In genomic region chr5:133508314-133508713, GRCh38 we compare ENCODE assay signal across 23 cellular contexts.
"Had no signal": no experiment of that assay in that cellular context is flagged by ENCODE, and none has a peak within 500 bp of the region (broad histone marks: within the 10 kb centered on the region; RNA-seq: fewer than 3 reads in every experiment).

No MANE protein-coding gene starts in this region.

- H3K9me3 Mint-ChIP-seq: memory B cell; naive B cell; natural killer cell treated with Interleukin-12 subunit alpha and Interleukin-12 subunit beta and Interleukin-15 and Interleukin-18, amount 100 ng/mL, for 72 hours; neural progenitor cell; stimulated activated naive B cell treated with anti-CD40 and anti-IgM and Interleukin-4, amounts not matched to agents 10 μg/mL and 1 μg/mL and 100 μg/mL, for 72 hours; stimulated activated naive CD8-positive, alpha-beta T cell treated with anti-CD3 and anti-CD28 coated beads, Interleukin-15, Interleukin-2, amounts not matched to agents 100 ng/mL and 50 ng/mL, for 24 hours had no signal

- FAIRE-seq: colon, kidney had no signal

- H3K4me3 Mint-ChIP-seq: memory B cell; naive B cell; natural killer cell treated with Interleukin-12 subunit alpha and Interleukin-12 subunit beta and Interleukin-15 and Interleukin-18, amount 100 ng/mL, for 72 hours; neural progenitor cell; stimulated activated naive B cell treated with anti-CD40 and anti-IgM and Interleukin-4, amounts not matched to agents 10 μg/mL and 1 μg/mL and 100 μg/mL, for 72 hours; stimulated activated naive CD8-positive, alpha-beta T cell treated with anti-CD3 and anti-CD28 coated beads, Interleukin-15, Interleukin-2, amounts not matched to agents 100 ng/mL and 50 ng/mL, for 24 hours had no signal

- H3K4me2 ChIP-seq: neural progenitor cell had no signal

- DNase-seq: dorsolateral prefrontal cortex; effector CD4-positive, alpha-beta T cell; foreskin fibroblast; gastrocnemius medialis; kidney; naive B cell; right cardiac atrium; spleen; stimulated activated naive B cell treated with anti-CD40 and anti-IgM and Interleukin-4, amounts not matched to agents 10 μg/mL and 1 μg/mL and 100 μg/mL, for 72 hours; upper lobe of left lung had no signal

- H2AFZ ChIP-seq: neural progenitor cell had no signal

- H3K9ac ChIP-seq: neural progenitor cell had no signal

- H3K4me1 ChIP-seq: gastrocnemius medialis, prostate gland, spleen, vagina had no signal

- H3K4me3 ChIP-seq: dorsolateral prefrontal cortex, gastrocnemius medialis, lung, neural progenitor cell, prostate gland, skin epidermis, spleen, thoracic aorta, tibial nerve, upper lobe of left lung, vagina had no signal

- H3K27ac ChIP-seq: epithelial cell of prostate, gastrocnemius medialis, neural progenitor cell, prostate gland, skin epidermis, thoracic aorta, tibial nerve, vagina had no signal

- H3K27me3 ChIP-seq: dorsolateral prefrontal cortex, gastrocnemius medialis, neural progenitor cell, tibial nerve, upper lobe of left lung, vagina had no signal

- H3K36me3 Mint-ChIP-seq: memory B cell; natural killer cell treated with Interleukin-12 subunit alpha and Interleukin-12 subunit beta and Interleukin-15 and Interleukin-18, amount 100 ng/mL, for 72 hours; neural progenitor cell; stimulated activated naive B cell treated with anti-CD40 and anti-IgM and Interleukin-4, amounts not matched to agents 10 μg/mL and 1 μg/mL and 100 μg/mL, for 72 hours had no signal

- H3K27ac Mint-ChIP-seq: memory B cell; natural killer cell treated with Interleukin-12 subunit alpha and Interleukin-12 subunit beta and Interleukin-15 and Interleukin-18, amount 100 ng/mL, for 72 hours; neural progenitor cell; stimulated activated naive B cell treated with anti-CD40 and anti-IgM and Interleukin-4, amounts not matched to agents 10 μg/mL and 1 μg/mL and 100 μg/mL, for 72 hours; stimulated activated naive CD8-positive, alpha-beta T cell treated with anti-CD3 and anti-CD28 coated beads, Interleukin-15, Interleukin-2, amounts not matched to agents 100 ng/mL and 50 ng/mL, for 24 hours had no signal

- H3K9me3 ChIP-seq: gastrocnemius medialis, prostate gland, spleen, thoracic aorta, tibial nerve, upper lobe of left lung, vagina had no signal

- H3K4me1 Mint-ChIP-seq: memory B cell, naive B cell had no signal

- ATAC-seq: gastrocnemius medialis; left lobe of liver; right cardiac atrium; stimulated activated naive B cell treated with anti-CD40 and anti-IgM and Interleukin-4, amounts not matched to agents 10 μg/mL and 1 μg/mL and 100 μg/mL, for 72 hours had no signal

- H3K36me3 ChIP-seq: gastrocnemius medialis, neural progenitor cell, prostate gland, spleen, thoracic aorta, tibial nerve, upper lobe of left lung, vagina had no signal
